ENCODE assay signal across 27 cellular contexts in genomic region chr22:40417881-40418280, GRCh38. TPM values are rescaled to one million over a fixed set of nuclear protein-coding genes. Genes with fewer than 3 reads are reported as not detected.
DNase-seq lines count a peak whose midpoint lies in the region; ATAC-seq and TF ChIP-seq lines count a peak whose summit lies in the region.
"Had no signal": no experiment of that assay in that cellular context is flagged by ENCODE, and none has a peak within 500 bp of the region (broad histone marks: within the 10 kb centered on the region; RNA-seq: fewer than 3 reads in every experiment).

No MANE protein-coding gene starts in this region.

- TF ChIP-seq CTCF in left ventricle myocardium inferior (IDR thresholded peaks at IDR 0.05; ENCODE audit: borderline replicate concordance) = no peak
- no peak for TF ChIP-seq CTCF in heart left ventricle (IDR thresholded peaks at IDR 0.05)
- TF ChIP-seq CTCF in OCI-LY1 (IDR thresholded peaks at IDR 0.05; ENCODE audit: low read length) = no peak
- TF ChIP-seq CTCF in chondrocyte (IDR thresholded peaks at IDR 0.05) = no peak
- TF ChIP-seq CTCF in thyroid gland (IDR thresholded peaks at IDR 0.05) = no peak

- H3K27ac Mint-ChIP-seq in chondrocyte (ENCODE audit: unreplicated experiment) = peak overlapping the region; percentile 22
- H3K27ac Mint-ChIP-seq: type B pancreatic cell had no signal

- no peaks in the 10 kb centered on the region for H3K79me2 ChIP-seq in OCI-LY1 (ENCODE audit: insufficient read depth, low read length)

- H3K9me3 ChIP-seq in left ventricle myocardium inferior (replicated peaks) (no peaks in the 10 kb centered on the region), heart left ventricle (no peaks in the 10 kb centered on the region), OCI-LY1 (ENCODE audit: low read length) (no peaks in the 10 kb centered on the region), thyroid gland (no peaks in the 10 kb centered on the region)
- H3K9me3 ChIP-seq: ascending aorta, gastroesophageal sphincter, ovary, SK-N-SH had no signal

- H3K4me1 Mint-ChIP-seq in chondrocyte (ENCODE audit: low read depth) = peaks cover 9% of the 10 kb centered on the region

- no peaks in the 10 kb centered on the region for H3K27me3 Mint-ChIP-seq in chondrocyte (ENCODE audit: low read depth)
- H3K27me3 Mint-ChIP-seq: type B pancreatic cell had no signal

- H3K4me1 ChIP-seq in left ventricle myocardium inferior = peaks cover 11% of the 10 kb centered on the region
- peaks cover 0 to 38% (median 0%) of the 10 kb centered on the region in 12 donors for H3K4me1 ChIP-seq in heart left ventricle
- peaks cover 64% of the 10 kb centered on the region for H3K4me1 ChIP-seq in OCI-LY1 (ENCODE audit: insufficient read depth, low read length, severe bottlenecking)
- peaks cover 12 to 40% of the 10 kb centered on the region in 2 donors for H3K4me1 ChIP-seq in thyroid gland
- H3K4me1 ChIP-seq: ascending aorta had no signal

- intact Hi-C loops in left ventricle myocardium inferior (cut with micrococcal nuclease) (no loop called here), heart left ventricle (cut with DNase I) (no loop called here), thyroid gland (cut with DNase I) (no loop called here)

- H3K9me3 Mint-ChIP-seq in chondrocyte (ENCODE audit: low read depth) = no peaks in the 10 kb centered on the region
- H3K9me3 Mint-ChIP-seq: type B pancreatic cell had no signal

- 84 to 96% (median 94%) methylated on average over 5 of the region's 5 CpGs for WGBS in heart left ventricle, 4 donors
- 90 to 100% methylated on average over 2 to 3 of the region's 5 CpGs for WGBS in thyroid gland, 2 donors

- no peaks in the 10 kb centered on the region for H3K9me2 ChIP-seq in OCI-LY1 (ENCODE audit: low read depth, low read length)
- H3K9me2 ChIP-seq: SK-N-SH had no signal

- peaks cover 7% of the 10 kb centered on the region; the same call in 1 of the 2 replicates for H3F3A ChIP-seq in OCI-LY1 (ENCODE audit: insufficient read depth, low read length)

- peaks cover 31% of the 10 kb centered on the region for H3K36me3 Mint-ChIP-seq in chondrocyte (ENCODE audit: low read depth)

- H2AFZ ChIP-seq in OCI-LY1 (ENCODE audit: low read length) = no peak overlapping the region

- H3K4me2 ChIP-seq in OCI-LY1 (ENCODE audit: low read length) = peak overlapping the region; percentile 55
- H3K4me2 ChIP-seq: SK-N-SH, smooth muscle cell had no signal

- DNase-seq in left ventricle myocardium inferior (peak; percentile 13), heart left ventricle (no peak), chondrocyte (ENCODE audit: low spot score) (no peak), thyroid gland (no peak)
- DNase-seq: activated CD4-positive, alpha-beta T cell treated with anti-CD3 and anti-CD28 coated beads for 4 hours; activated gamma-delta T cell treated with Interleukin-2 at 50 U/mL for 16 hours; activated T-cell treated with anti-CD3 and anti-CD28 coated beads, Interleukin-2, amount 50 U/mL, for 1 hour; KBM-7; mesendoderm; MM.1S; NCI-H748 treated with DMSO at 0.1 percent for 48 hours; ovary; RPMI8226; SK-N-SH; stimulated activated CD4-positive, alpha-beta T cell treated with anti-CD3 and anti-CD28 coated beads, Interleukin-2, amount 100 ng/mL, for 24 hours; T-helper 2 cell had no signal

- no peak overlapping the region for H3K4me3 ChIP-seq in left ventricle myocardium inferior
- H3K4me3 ChIP-seq in heart left ventricle = no peak overlapping the region
- peak overlapping the region; percentile 31 for H3K4me3 ChIP-seq in OCI-LY1 (ENCODE audit: low read depth, low read length, poor library complexity, severe bottlenecking)
- H3K4me3 ChIP-seq in thyroid gland (replicated peaks in 1 of 3) = no peak overlapping the region
- H3K4me3 ChIP-seq: ascending aorta, cardiac muscle cell, gastroesophageal sphincter, ovary, smooth muscle cell had no signal

- H3K27me3 ChIP-seq in left ventricle myocardium inferior (ENCODE audit: low read depth) (no peaks in the 10 kb centered on the region), heart left ventricle (no peaks in the 10 kb centered on the region), OCI-LY1 (ENCODE audit: insufficient read depth, low read length) (no peaks in the 10 kb centered on the region), thyroid gland (no peaks in the 10 kb centered on the region)
- H3K27me3 ChIP-seq: ascending aorta, cardiac muscle cell, gastroesophageal sphincter, ovary had no signal

- TF ChIP-seq POLR2A in heart left ventricle (IDR thresholded peaks at IDR 0.05) (no peak), thyroid gland (IDR thresholded peaks at IDR 0.05) (no peak)

- peaks cover 68% of the 10 kb centered on the region for H3K36me3 ChIP-seq in left ventricle myocardium inferior
- H3K36me3 ChIP-seq in heart left ventricle = peaks cover 0 to 91% (median 67%) of the 10 kb centered on the region in 9 donors
- peaks cover 57% of the 10 kb centered on the region for H3K36me3 ChIP-seq in OCI-LY1 (ENCODE audit: insufficient read depth, low read length)
- H3K36me3 ChIP-seq in thyroid gland = peaks cover 41 to 47% of the 10 kb centered on the region in 2 donors
- H3K36me3 ChIP-seq: ovary had no signal

- H3K27ac ChIP-seq in left ventricle myocardium inferior (replicated peaks) (no peak overlapping the region), heart left ventricle (peak overlapping the region in 1 of 12 donors; percentile 26), OCI-LY1 (ENCODE audit: low read depth, low read length, poor library complexity, severe bottlenecking) (peak overlapping the region; percentile 100), thyroid gland (peak overlapping the region; percentile 52 to 74 (median 67))
- H3K27ac ChIP-seq: ascending aorta, cardiac muscle cell, gastroesophageal sphincter, ovary had no signal

- H3K9ac ChIP-seq in OCI-LY1 (ENCODE audit: low read length) = peak overlapping the region; percentile 75; the same call in 1 of the 2 replicates
- H3K9ac ChIP-seq: SK-N-SH had no signal

- no peak overlapping the region for H3K4me3 Mint-ChIP-seq in chondrocyte (ENCODE audit: unreplicated experiment)
- H3K4me3 Mint-ChIP-seq: type B pancreatic cell had no signal

- ATAC-seq in heart left ventricle (no peak), GM18511 (IDR thresholded peaks at IDR 0.05; ENCODE audit: unreplicated experiment) (no peak), GM19463 (IDR thresholded peaks at IDR 0.05; ENCODE audit: unreplicated experiment) (no peak), HG02973 (IDR thresholded peaks at IDR 0.05; ENCODE audit: unreplicated experiment) (no peak)
- ATAC-seq: gastroesophageal sphincter, HCT116, left lobe of liver had no signal

- no peaks in the 10 kb centered on the region for H4K20me1 ChIP-seq in OCI-LY1 (ENCODE audit: insufficient read depth, low read length)

RNA-seq across cellular contexts. Expression of gene SGSM3, which starts 47.5 kb away (rescaled TPM):
- total RNA-seq in left ventricle myocardium inferior = 40.4 TPM
- 10 to 100 TPM; 30.3 to 43.7 (median 31.7) TPM for total RNA-seq in heart left ventricle
- 10 to 100 TPM; 38.3 to 42.8 TPM for polyA plus RNA-seq in heart left ventricle
- 59.5 to 80.3 TPM (median 66.7 TPM) in 3 replicates for total RNA-seq in chondrocyte
- total RNA-seq in thyroid gland = 10 to 100 TPM; 62.7 to 99.4 (median 65.1) TPM
